In the genomic region with DNA sequence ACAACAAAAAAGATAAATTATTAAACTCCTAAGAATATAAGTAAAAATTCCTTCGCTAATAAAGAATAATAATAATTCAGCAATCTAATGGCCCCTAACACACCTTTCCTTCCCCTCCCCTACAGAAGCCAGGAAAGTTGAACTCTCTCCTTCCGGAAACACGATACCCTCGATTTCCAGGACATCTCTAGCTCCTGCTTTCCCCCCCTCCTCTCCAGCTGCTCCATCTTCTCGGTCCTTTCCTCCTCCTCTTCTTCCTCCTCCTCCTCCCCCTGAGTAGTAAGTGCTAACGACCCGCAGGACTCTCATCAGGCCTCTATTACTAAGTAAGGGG, we compare ENCODE assay signal across 8 cellular contexts. TPM values are rescaled to one million over a fixed set of nuclear protein-coding genes. Genes with fewer than 3 reads are reported as not detected.
DNase-seq lines count a peak whose midpoint lies in the region; TF ChIP-seq lines count a peak whose summit lies in the region.

No MANE protein-coding gene starts in this region.

- peak overlapping the region; percentile 87 for H3K4me2 ChIP-seq in mesendoderm (ENCODE audit: low read length)

- H3K18ac ChIP-seq in mesendoderm (ENCODE audit: low read length), result no peak overlapping the region

- H3K27ac ChIP-seq in brain microvascular endothelial cell (peak overlapping the region; percentile 91), mesendoderm (ENCODE audit: low read depth, low read length) (no peak overlapping the region)

- H3K9ac ChIP-seq in mesendoderm (ENCODE audit: low read length), result peak overlapping the region; percentile 84

- no CpG with 5 or more reads among the region's 7 CpGs for WGBS in mesendoderm (ENCODE audit: extremely low coverage, insufficient coverage, low lambda C conversion rate)

- no peak overlapping the region for H2BK15ac ChIP-seq in mesendoderm (replicated peaks; ENCODE audit: low read depth)

- H4K8ac ChIP-seq in mesendoderm (ENCODE audit: low read depth, low read length), result no peak overlapping the region

- no peak overlapping the region for H3K4ac ChIP-seq in mesendoderm (ENCODE audit: low read depth, low read length)

- H3K27me3 ChIP-seq in brain microvascular endothelial cell (replicated peaks) (no peaks in the 10 kb centered on the region), mesendoderm (ENCODE audit: insufficient read depth, low read length, poor library complexity) (no peaks in the 10 kb centered on the region)

- H2BK120ac ChIP-seq in mesendoderm (ENCODE audit: low read depth, low read length), result no peak overlapping the region

- no peak overlapping the region for H2BK5ac ChIP-seq in mesendoderm (ENCODE audit: low read length)

- H3K36me3 ChIP-seq in brain microvascular endothelial cell (replicated peaks) (no peaks in the 10 kb centered on the region), mesendoderm (ENCODE audit: control insufficient read depth, insufficient read depth, low read length) (no peaks in the 10 kb centered on the region)

- peak overlapping the region; percentile 88 for H3K56ac ChIP-seq in mesendoderm (ENCODE audit: low read length)

- in situ Hi-C loops in brain microvascular endothelial cell (cut with HindIII; ENCODE audit: low pct_ligation_motif_present, low sequenced_read_pairs) (no loop called here), GM13977 (cut with MboI; ENCODE audit: low pct_unique_long_range_greater_than_20kb, low sequenced_read_pairs, unreplicated experiment) (no loop called here)

- H3K4me3 ChIP-seq in brain microvascular endothelial cell (ENCODE audit: low read depth, low read length) (peak overlapping the region; percentile 95), mesendoderm (ENCODE audit: low read length) (peak overlapping the region; percentile 88)

- H3K79me2 ChIP-seq in mesendoderm (ENCODE audit: control insufficient read depth, insufficient read depth, low read length), result peaks cover 15% of the 10 kb centered on the region

- no peaks in the 10 kb centered on the region for H3K4me1 ChIP-seq in mesendoderm (ENCODE audit: control insufficient read depth, low read depth, low read length)

- H3K79me1 ChIP-seq in mesendoderm (ENCODE audit: low read length), result peaks cover 4% of the 10 kb centered on the region

- H4K5ac ChIP-seq in mesendoderm (ENCODE audit: low read length), result no peak overlapping the region

- H2AK5ac ChIP-seq in mesendoderm (ENCODE audit: low read length), result no peak overlapping the region

- no peak for TF ChIP-seq CTCF in brain microvascular endothelial cell (IDR thresholded peaks at IDR 0.05; ENCODE audit: low read depth, low read length, missing control alignments)
- TF ChIP-seq CTCF in GM13977 (IDR thresholded peaks at IDR 0.05; ENCODE audit: extremely low read depth, insufficient read depth, missing control alignments), result no peak

- DNase-seq in Daoy (ENCODE audit: low read depth), result peak; percentile 33
- DNase-seq in NCI-H146 (lab: John Stamatoyannopoulos, UW), result peak; percentile 65
- DNase-seq in brain microvascular endothelial cell, result no peak
- peak; percentile 58 for DNase-seq in mesendoderm
- no peak for DNase-seq in activated CD4-positive, CD25-positive, alpha-beta regulatory T cell treated with anti-CD3 and anti-CD28 coated beads, Interleukin-2, amount 50 U/mL, for 72 hours
- no peak for DNase-seq in mesenteric fat pad (ENCODE audit: low spot score)
- DNase-seq in GM13977 (ENCODE audit: low spot score), result no peak
- no peak for DNase-seq in pons (ENCODE audit: low spot score)

- H3K23ac ChIP-seq in mesendoderm (ENCODE audit: low read length), result no peak overlapping the region

RNA-seq across cellular contexts. Expression of a gene that starts 0.6 kb away (rescaled TPM):
- total RNA-seq in Daoy (2014; rRNA removed; shearing (Covaris generic)), result 8.1 and 9.6 TPM in 2 replicates
- polyA plus RNA-seq in mesendoderm (2013, experiment 1 of 2), result 5.9 TPM
- polyA plus RNA-seq in mesendoderm (2013, experiment 2 of 2), result 6.0 TPM
- total RNA-seq in mesenteric fat pad, result 10.9 TPM

Comparison
In these comparisons a context has a peak if more than half of its experiments do, and no peak if none do; other contexts are left out.
1. DNase-seq: peak in Daoy (single experiment), NCI-H146 (single experiment) and mesendoderm (single experiment); none in brain microvascular endothelial cell (single experiment), activated CD4-positive, CD25-positive, alpha-beta regulatory T cell treated with anti-CD3 and anti-CD28 coated beads, Interleukin-2, amount 50 U/mL, for 72 hours (single experiment), mesenteric fat pad (single experiment), GM13977 (single experiment) and pons (single experiment).